ENCODE assay signal across 8 cellular contexts in the genomic region with DNA sequence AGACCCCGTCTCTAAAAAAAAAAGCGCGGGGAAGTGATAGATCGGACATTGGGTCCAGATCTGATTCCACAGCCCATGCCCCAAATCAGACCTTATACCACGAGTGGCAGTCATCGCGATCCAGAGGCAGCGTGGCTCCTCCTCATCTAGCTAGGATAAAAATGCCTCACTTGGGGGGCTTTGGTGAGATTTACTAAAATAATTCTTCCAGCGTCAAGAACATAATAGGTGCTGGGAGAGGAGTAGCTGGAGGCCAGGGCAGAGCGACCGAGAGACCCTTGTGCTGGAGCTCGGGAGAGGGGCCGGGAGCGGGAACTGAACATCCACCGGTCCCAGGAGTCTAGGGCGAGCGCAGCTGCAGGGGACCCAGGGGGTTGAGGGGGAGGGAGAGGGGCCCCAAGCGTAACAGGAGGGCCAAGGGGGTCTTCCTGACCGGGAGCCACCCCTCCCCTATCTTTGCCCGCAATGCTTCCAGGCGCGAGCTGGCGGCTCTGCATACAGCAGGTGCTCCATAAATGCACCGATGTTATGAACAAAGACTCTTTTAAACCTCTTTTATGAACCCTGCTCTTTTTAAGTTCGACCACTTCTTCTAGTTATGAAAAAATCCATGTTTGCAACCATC. TPM values are rescaled to one million over a fixed set of nuclear protein-coding genes. Genes with fewer than 3 reads are reported as not detected.
DNase-seq lines count a peak whose midpoint lies in the region; ATAC-seq, FAIRE-seq and TF ChIP-seq lines count a peak whose summit lies in the region.

No MANE protein-coding gene starts in this region.

- peak overlapping the region; percentile 59 for H3K4me2 ChIP-seq in GM23248 (ENCODE audit: unreplicated experiment)

- H3K9me2 ChIP-seq in GM23248 (ENCODE audit: insufficient read depth): no peaks in the 10 kb centered on the region

- ATAC-seq in GM18498 (IDR thresholded peaks at IDR 0.05; ENCODE audit: unreplicated experiment) (no peak), HG03108 (IDR thresholded peaks at IDR 0.05; ENCODE audit: unreplicated experiment) (no peak)

- WGBS in GM23248 (ENCODE audit: low coverage in 1 of 2, low lambda C conversion rate in 2 of 2, missing lambda C conversion rate in 2 of 2), 2 experiments: 11 to 20% methylated on average over 24 to 25 of the region's 25 CpGs

- peaks cover 23% of the 10 kb centered on the region for H3K4me1 ChIP-seq in GM23248 (ENCODE audit: insufficient read depth)

- H2AFZ ChIP-seq in GM23248: peak overlapping the region; percentile 77

- DNase-seq in GM23248 (no peak), fibroblast of mammary gland (ENCODE audit: low read depth) (no peak), HT-29 (ENCODE audit: low spot score) (no peak), urothelium cell line (ENCODE audit: low spot score) (no peak)

- TF ChIP-seq CTCF in WI38 (IDR thresholded peaks at IDR 0.05; ENCODE audit: low read depth, low read length) (no peak), fibroblast of mammary gland (conservative IDR thresholded peaks at IDR 0.05; ENCODE audit: control insufficient read depth, insufficient read depth, low read depth, low read length) (no peak)

- H3K27ac ChIP-seq in GM23248 (no peak overlapping the region), skin epidermis (peak overlapping the region in 8 of 21 experiments; percentile 13 to 96 (median 28))

- no peak for FAIRE-seq in urothelium cell line (lab: Jason Lieb, UNC)

- no peaks in the 10 kb centered on the region for H4K20me1 ChIP-seq in GM23248 (ENCODE audit: insufficient read depth)

- H3K79me2 ChIP-seq in GM23248 (ENCODE audit: insufficient read depth): peaks cover 17% of the 10 kb centered on the region

- no peaks in the 10 kb centered on the region for H3K36me3 ChIP-seq in GM23248 (ENCODE audit: low read depth)

- H3K4me3 ChIP-seq in GM23248 (peak overlapping the region; percentile 76), WI38 (ENCODE audit: low read depth, low read length) (peak overlapping the region; percentile 59), fibroblast of mammary gland (ENCODE audit: control insufficient read depth, low read depth, low read length) (peak overlapping the region; percentile 46), skin epidermis (peak overlapping the region; percentile 52 to 81 (median 66))

- H3K9ac ChIP-seq in GM23248: peak overlapping the region; percentile 39; the same call in 1 of the 2 replicates

- no peaks in the 10 kb centered on the region for H3K9me3 ChIP-seq in GM23248 (ENCODE audit: low read depth)

- in situ Hi-C loops in GM23248 (cut with MboI): no loop called here

- peaks cover 23% of the 10 kb centered on the region for H3F3A ChIP-seq in GM23248 (ENCODE audit: insufficient read depth)

- H3K27me3 ChIP-seq in GM23248 (replicated peaks; ENCODE audit: insufficient read depth): no peaks in the 10 kb centered on the region

RNA-seq across cellular contexts. Expression of a gene that starts 0.8 kb away (rescaled TPM):
- 20.1 and 23.6 TPM in 2 replicates for total RNA-seq in GM23248 (2014; rRNA removed; shearing (Covaris generic))
- 9.5 and 9.6 TPM in 2 replicates for polyA plus RNA-seq in GM23248 (2016; fragmentation: Nextera tagmentation; extraction: Ambion mirVana)
- 25.3 and 25.4 TPM in 2 replicates for total RNA-seq in HT-29 (2014; rRNA removed; shearing (Covaris generic))
